8 cellular contexts compared by ENCODE assay signal in the genomic region with DNA sequence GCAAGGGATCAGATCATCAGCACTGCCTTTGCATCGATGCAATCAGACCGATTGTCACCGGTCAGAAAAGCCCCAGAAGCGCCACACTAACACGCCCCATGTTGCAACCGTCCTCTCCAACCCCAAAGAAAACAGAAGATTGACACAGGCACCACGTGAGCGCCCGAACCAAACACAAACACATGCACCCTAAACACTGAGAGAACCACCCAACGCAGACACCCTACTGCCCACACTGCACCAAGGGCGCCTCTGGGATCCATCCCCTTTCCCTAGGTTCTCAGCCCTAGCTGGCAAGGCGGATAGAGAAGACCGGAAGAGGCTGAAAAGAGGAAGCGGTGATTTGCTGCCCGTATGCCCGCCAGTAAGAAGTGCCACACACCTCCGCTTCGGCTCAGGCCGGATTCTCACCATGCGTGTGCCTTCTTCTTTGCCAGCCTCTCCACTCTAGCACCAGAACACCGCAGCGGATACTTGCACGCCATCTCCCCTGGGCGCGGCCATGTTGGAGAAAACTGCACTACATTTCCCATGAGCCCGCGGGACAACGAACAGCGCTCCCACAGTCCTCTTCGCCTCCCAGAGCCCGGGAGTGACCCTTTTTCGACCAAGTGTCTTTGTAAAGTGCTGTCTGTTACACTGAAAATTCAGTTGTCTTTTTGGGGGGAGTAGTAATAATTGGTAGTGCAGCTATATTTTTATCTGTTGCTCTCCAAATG. TPM values are rescaled to one million over a fixed set of nuclear protein-coding genes. Genes with fewer than 3 reads are reported as not detected.
DNase-seq lines count a peak whose midpoint lies in the region; ATAC-seq, FAIRE-seq and TF ChIP-seq lines count a peak whose summit lies in the region.

A gene with protein sequence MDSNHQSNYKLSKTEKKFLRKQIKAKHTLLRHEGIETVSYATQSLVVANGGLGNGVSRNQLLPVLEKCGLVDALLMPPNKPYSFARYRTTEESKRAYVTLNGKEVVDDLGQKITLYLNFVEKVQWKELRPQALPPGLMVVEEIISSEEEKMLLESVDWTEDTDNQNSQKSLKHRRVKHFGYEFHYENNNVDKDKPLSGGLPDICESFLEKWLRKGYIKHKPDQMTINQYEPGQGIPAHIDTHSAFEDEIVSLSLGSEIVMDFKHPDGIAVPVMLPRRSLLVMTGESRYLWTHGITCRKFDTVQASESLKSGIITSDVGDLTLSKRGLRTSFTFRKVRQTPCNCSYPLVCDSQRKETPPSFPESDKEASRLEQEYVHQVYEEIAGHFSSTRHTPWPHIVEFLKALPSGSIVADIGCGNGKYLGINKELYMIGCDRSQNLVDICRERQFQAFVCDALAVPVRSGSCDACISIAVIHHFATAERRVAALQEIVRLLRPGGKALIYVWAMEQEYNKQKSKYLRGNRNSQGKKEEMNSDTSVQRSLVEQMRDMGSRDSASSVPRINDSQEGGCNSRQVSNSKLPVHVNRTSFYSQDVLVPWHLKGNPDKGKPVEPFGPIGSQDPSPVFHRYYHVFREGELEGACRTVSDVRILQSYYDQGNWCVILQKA (minus strand): TSS at position 517 of the 719 bp plus-strand sequence. CDS start 4,842 bp downstream, outside the sequence.

- WGBS in esophagus, 2 donors: 0% methylated on average over 32 of the region's 32 CpGs

- H3K4me2 ChIP-seq in OCI-LY3 (ENCODE audit: low read length): peak within 1 kb of the TSS; percentile 99

- in situ Hi-C loops in Caki2 (cut with HindIII; ENCODE audit: low pct_unique_long_range_greater_than_20kb, low sequenced_read_pairs): no loop called here

- H3K27me3 ChIP-seq in OCI-LY3 (ENCODE audit: low read depth, low read length) (no peaks in the 10 kb centered on the region), esophagus (ENCODE audit: control insufficient read depth in 1 of 2, insufficient read depth in 2 of 2, low read length in 2 of 2) (no peaks in the 10 kb centered on the region)

- no peaks in the 10 kb centered on the region for H4K20me1 ChIP-seq in OCI-LY3 (ENCODE audit: insufficient read depth, low read length)

- no peak for TF ChIP-seq CTCF in OCI-LY3 (IDR thresholded peaks at IDR 0.05; ENCODE audit: low read depth, low read length)

- DNase-seq in Caki2 (ENCODE audit: low read depth): peak; percentile 67
- peak; percentile 76 for DNase-seq in HTR-8/SVneo (ENCODE audit: insufficient read length, low spot score)
- DNase-seq in activated T-cell treated with anti-CD3 and anti-CD28 coated beads for 4 hours: peak; percentile 65
- DNase-seq in myocyte (ENCODE audit: low read depth): peak; percentile 81
- peak; percentile 53 to 70 for DNase-seq in stimulated activated CD8-positive, alpha-beta memory T cell treated with anti-CD3 and anti-CD28 coated beads, Interleukin-7, amount 100 ng/mL, for 4 hours (ENCODE audit: low read depth in 2 of 2)

- peak within 1 kb of the TSS; percentile 98 for H3K4me3 ChIP-seq in OCI-LY3 (ENCODE audit: low read length)
- peak within 1 kb of the TSS; percentile 87 to 97 for H3K4me3 ChIP-seq in esophagus (ENCODE audit: low read depth in 1 of 2, low read length in 2 of 2)

- peak within 1 kb of the TSS; percentile 82 for H3K9ac ChIP-seq in OCI-LY3 (ENCODE audit: low read length)

- H3K9me3 ChIP-seq in OCI-LY3 (ENCODE audit: insufficient read depth, low read length): no peaks in the 10 kb centered on the region
- no peaks in the 10 kb centered on the region for H3K9me3 ChIP-seq in esophagus (ENCODE audit: control insufficient read depth in 2 of 2, insufficient read depth in 1 of 2, low read depth in 1 of 2, low read length in 1 of 2)

- peak; percentile 68 for ATAC-seq in GM21367 (IDR thresholded peaks at IDR 0.05; ENCODE audit: unreplicated experiment)

- H3K27ac ChIP-seq in OCI-LY3 (ENCODE audit: low read length) (peak within 1 kb of the TSS; percentile 81), esophagus (ENCODE audit: low read depth in 2 of 2, low read length in 1 of 2) (peak within 1 kb of the TSS; percentile 77 to 95)

- H3K4me1 ChIP-seq in OCI-LY3 (ENCODE audit: low read length) (peaks cover 43% of the 10 kb centered on the region), esophagus (ENCODE audit: control insufficient read depth in 2 of 2, insufficient read depth in 2 of 2, low read length in 1 of 2) (no peaks in the 10 kb centered on the region)

- H2AFZ ChIP-seq in OCI-LY3 (ENCODE audit: low read depth, low read length): peak within 1 kb of the TSS; percentile 98

- peak; percentile 23 for FAIRE-seq in HTR-8/SVneo (lab: Jason Lieb, UNC)

- H3K36me3 ChIP-seq in OCI-LY3 (replicated peaks; ENCODE audit: low read depth, low read length) (no peaks in the 10 kb centered on the region), esophagus (ENCODE audit: control insufficient read depth in 2 of 2, insufficient read depth in 2 of 2, low read length in 1 of 2) (no peaks in the 10 kb centered on the region)

- H3K79me2 ChIP-seq in OCI-LY3 (ENCODE audit: low read length): peaks cover 17% of the 10 kb centered on the region

RNA-seq across cellular contexts. Expression of the gene that starts here (rescaled TPM):
- total RNA-seq in Caki2 (2014; rRNA removed; shearing (Covaris generic); ENCODE audit: low replicate concordance): 2.0 and 6.1 TPM in 2 replicates
- polyA plus RNA-seq in esophagus: 1 to 10 TPM; 2.4 to 3.5 TPM
- total RNA-seq in myocyte: 4.9 and 7.1 TPM in 2 replicates
- 4.2 TPM for polyA plus RNA-seq in myocyte (2012)

Comparison
In these comparisons a context has a peak if more than half of its experiments do, and no peak if none do; other contexts are left out.
1. Peak in every context shown above with its lines: DNase-seq, ATAC-seq, H3K4me3 ChIP-seq and H3K27ac ChIP-seq.